8 cellular contexts compared by ENCODE assay signal in genomic region chr5:119318256-119318914, GRCh38. TPM values are rescaled to one million over a fixed set of nuclear protein-coding genes. Genes with fewer than 3 reads are reported as not detected.
DNase-seq lines count a peak whose midpoint lies in the region; ATAC-seq, FAIRE-seq and TF ChIP-seq lines count a peak whose summit lies in the region.

No MANE protein-coding gene starts in this region.

- peak; percentile 54 for FAIRE-seq in GM12892 (lab: Jason Lieb, UNC)

- peak; percentile 24 for ATAC-seq in GM21423 (IDR thresholded peaks at IDR 0.05; ENCODE audit: unreplicated experiment)

- no peak overlapping the region for H3K27ac Mint-ChIP-seq in osteocyte (ENCODE audit: unreplicated experiment)

- H3K4me1 Mint-ChIP-seq in osteocyte (ENCODE audit: unreplicated experiment) = peaks cover 31% of the 10 kb centered on the region

- H3K4me3 Mint-ChIP-seq in osteocyte (ENCODE audit: unreplicated experiment) = no peak overlapping the region

- peak overlapping the region; percentile 11 for H3K27ac ChIP-seq in epithelial cell of prostate

- H3K36me3 Mint-ChIP-seq in osteocyte (ENCODE audit: unreplicated experiment) = no peaks in the 10 kb centered on the region

- TF ChIP-seq CTCF in osteocyte (IDR thresholded peaks at IDR 0.05) = no peak

- no peaks in the 10 kb centered on the region for H3K9me3 Mint-ChIP-seq in osteocyte (ENCODE audit: unreplicated experiment)

- H3K27me3 Mint-ChIP-seq in osteocyte (ENCODE audit: unreplicated experiment) = no peaks in the 10 kb centered on the region

- no peak for TF ChIP-seq POLR2A in GM12892 (IDR thresholded peaks at IDR 0.05; ENCODE audit: low read depth, low read length)

- no peak for DNase-seq in GM12892 (ENCODE audit: insufficient read length)
- DNase-seq in NCI-H69 (lab: John Stamatoyannopoulos, UW) = peak; percentile 72
- DNase-seq in epithelial cell of prostate (ENCODE audit: low read depth, low spot score) = no peak
- DNase-seq in osteocyte (ENCODE audit: extremely low spot score, unreplicated experiment) = no peak
- DNase-seq in midbrain (lab: John Stamatoyannopoulos, UW) = no peak
- no peak for DNase-seq in HCEC 1CT
- no peak for DNase-seq in NCI-H345 treated with DMSO at 0.1 percent for 48 hours (lab: John Stamatoyannopoulos, UW; ENCODE audit: unreplicated experiment)

RNA-seq across cellular contexts. Expression of gene TNFAIP8, which starts 37.4 kb away (rescaled TPM):
- 104 TPM for polyA plus RNA-seq in GM12892 (2012; ENCODE audit: missing spikeins)
- total RNA-seq in osteocyte = 13.3 and 14.0 TPM in 2 replicates
